8 cellular contexts compared by ENCODE assay signal in genomic region chr10:110803830-110804338, GRCh38.
DNase-seq lines count a peak whose midpoint lies in the region; ATAC-seq and TF ChIP-seq lines count a peak whose summit lies in the region.

No MANE protein-coding gene starts in this region.

- H3K27me3 Mint-ChIP-seq in WTC11 (ENCODE audit: low read depth): no peaks in the 10 kb centered on the region; the same call in 1 of the 2 replicates
- no peaks in the 10 kb centered on the region for H3K27me3 Mint-ChIP-seq in type B pancreatic cell

- peak overlapping the region; percentile 78; the same call in 1 of the 2 replicates for H3K27ac Mint-ChIP-seq in WTC11
- peak overlapping the region; percentile 74 for H3K27ac Mint-ChIP-seq in type B pancreatic cell

- TF ChIP-seq CTCF in WTC11 (IDR thresholded peaks at IDR 0.05) (no peak), epithelial cell of proximal tubule (conservative IDR thresholded peaks at IDR 0.05; ENCODE audit: low read depth, low read length) (peak; percentile 78), type B pancreatic cell (conservative IDR thresholded peaks at IDR 0.05) (peak; percentile 70)

- peak; percentile 32 for DNase-seq in DMS114 treated with DMSO at 0.1 percent for 48 hours (lab: John Stamatoyannopoulos, UW; ENCODE audit: unreplicated experiment)
- DNase-seq in HPDE6-E6E7 (ENCODE audit: extremely low spot score): peak; percentile 52
- DNase-seq in WTC11 (ENCODE audit: low spot score): peak; percentile 48
- no peak for DNase-seq in epithelial cell of proximal tubule (ENCODE audit: low read depth)
- peak; percentile 65 for DNase-seq in midbrain (lab: John Stamatoyannopoulos, UW)
- no peak for DNase-seq in type B pancreatic cell (ENCODE audit: extremely low spot score, unreplicated experiment)
- DNase-seq in NCI-H2081 treated with DMSO at 0.1 percent for 48 hours (lab: John Stamatoyannopoulos, UW): no peak

- H3K4me3 Mint-ChIP-seq in WTC11 (no peak overlapping the region), type B pancreatic cell (no peak overlapping the region)

- CTCF ChIA-PET in WTC11 (lab: Charles Lee): interaction anchor here (0.6 to 1.9 kb wide), 34 partner anchors 10 to 1544 kb away, joined by 3 to 25 read pairs (median 4); partner anchors contain the start of genes ADRA2A, BBIP1, PDCD4 and SHOC2

- no peaks in the 10 kb centered on the region for H3K9me3 Mint-ChIP-seq in WTC11
- H3K9me3 Mint-ChIP-seq in type B pancreatic cell: peaks cover 5% of the 10 kb centered on the region

- ATAC-seq in GM19452 (IDR thresholded peaks at IDR 0.05; ENCODE audit: unreplicated experiment): peak; percentile 52
- ATAC-seq in WTC11: peak; percentile 97

- no peak overlapping the region for H3K4me3 ChIP-seq in epithelial cell of proximal tubule (ENCODE audit: low read depth, low read length)

- H3K4me1 Mint-ChIP-seq in WTC11 (peaks cover 3% of the 10 kb centered on the region), type B pancreatic cell (ENCODE audit: unreplicated experiment) (peaks cover 35% of the 10 kb centered on the region)

- POLR2A ChIA-PET in WTC11 (lab: Charles Lee): interaction anchor here (1.2 to 1.7 kb wide), 2 partner anchors 68 to 115 kb away, joined by 6 to 9 read pairs; partner anchors contain the start of genes BBIP1, PDCD4 and SHOC2

- H3K36me3 Mint-ChIP-seq in WTC11 (no peaks in the 10 kb centered on the region), type B pancreatic cell (peaks cover 11% of the 10 kb centered on the region)

TF ChIP-seq in WTC11, 78 proteins besides CTCF, POLR2A, EP300 and RAD21 (continues in another document):
- TF ChIP-seq ZNF281 (CRISPR knock-in tag; IDR thresholded peaks at IDR 0.05): no peak
- TF ChIP-seq, protein P1, sequence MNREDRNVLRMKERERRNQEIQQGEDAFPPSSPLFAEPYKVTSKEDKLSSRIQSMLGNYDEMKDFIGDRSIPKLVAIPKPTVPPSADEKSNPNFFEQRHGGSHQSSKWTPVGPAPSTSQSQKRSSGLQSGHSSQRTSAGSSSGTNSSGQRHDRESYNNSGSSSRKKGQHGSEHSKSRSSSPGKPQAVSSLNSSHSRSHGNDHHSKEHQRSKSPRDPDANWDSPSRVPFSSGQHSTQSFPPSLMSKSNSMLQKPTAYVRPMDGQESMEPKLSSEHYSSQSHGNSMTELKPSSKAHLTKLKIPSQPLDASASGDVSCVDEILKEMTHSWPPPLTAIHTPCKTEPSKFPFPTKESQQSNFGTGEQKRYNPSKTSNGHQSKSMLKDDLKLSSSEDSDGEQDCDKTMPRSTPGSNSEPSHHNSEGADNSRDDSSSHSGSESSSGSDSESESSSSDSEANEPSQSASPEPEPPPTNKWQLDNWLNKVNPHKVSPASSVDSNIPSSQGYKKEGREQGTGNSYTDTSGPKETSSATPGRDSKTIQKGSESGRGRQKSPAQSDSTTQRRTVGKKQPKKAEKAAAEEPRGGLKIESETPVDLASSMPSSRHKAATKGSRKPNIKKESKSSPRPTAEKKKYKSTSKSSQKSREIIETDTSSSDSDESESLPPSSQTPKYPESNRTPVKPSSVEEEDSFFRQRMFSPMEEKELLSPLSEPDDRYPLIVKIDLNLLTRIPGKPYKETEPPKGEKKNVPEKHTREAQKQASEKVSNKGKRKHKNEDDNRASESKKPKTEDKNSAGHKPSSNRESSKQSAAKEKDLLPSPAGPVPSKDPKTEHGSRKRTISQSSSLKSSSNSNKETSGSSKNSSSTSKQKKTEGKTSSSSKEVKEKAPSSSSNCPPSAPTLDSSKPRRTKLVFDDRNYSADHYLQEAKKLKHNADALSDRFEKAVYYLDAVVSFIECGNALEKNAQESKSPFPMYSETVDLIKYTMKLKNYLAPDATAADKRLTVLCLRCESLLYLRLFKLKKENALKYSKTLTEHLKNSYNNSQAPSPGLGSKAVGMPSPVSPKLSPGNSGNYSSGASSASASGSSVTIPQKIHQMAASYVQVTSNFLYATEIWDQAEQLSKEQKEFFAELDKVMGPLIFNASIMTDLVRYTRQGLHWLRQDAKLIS (CRISPR knock-in tag; IDR thresholded peaks at IDR 0.05; ENCODE audit: borderline replicate concordance): no peak
- TF ChIP-seq, protein P2, sequence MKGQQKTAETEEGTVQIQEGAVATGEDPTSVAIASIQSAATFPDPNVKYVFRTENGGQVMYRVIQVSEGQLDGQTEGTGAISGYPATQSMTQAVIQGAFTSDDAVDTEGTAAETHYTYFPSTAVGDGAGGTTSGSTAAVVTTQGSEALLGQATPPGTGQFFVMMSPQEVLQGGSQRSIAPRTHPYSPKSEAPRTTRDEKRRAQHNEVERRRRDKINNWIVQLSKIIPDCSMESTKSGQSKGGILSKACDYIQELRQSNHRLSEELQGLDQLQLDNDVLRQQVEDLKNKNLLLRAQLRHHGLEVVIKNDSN (CRISPR knock-in tag; IDR thresholded peaks at IDR 0.05): no peak
- no peak for TF ChIP-seq ELF4 (CRISPR knock-in tag; IDR thresholded peaks at IDR 0.05; ENCODE audit: low read depth)
- no peak for TF ChIP-seq ZNF232 (CRISPR knock-in tag; IDR thresholded peaks at IDR 0.05)
- TF ChIP-seq, protein P3, sequence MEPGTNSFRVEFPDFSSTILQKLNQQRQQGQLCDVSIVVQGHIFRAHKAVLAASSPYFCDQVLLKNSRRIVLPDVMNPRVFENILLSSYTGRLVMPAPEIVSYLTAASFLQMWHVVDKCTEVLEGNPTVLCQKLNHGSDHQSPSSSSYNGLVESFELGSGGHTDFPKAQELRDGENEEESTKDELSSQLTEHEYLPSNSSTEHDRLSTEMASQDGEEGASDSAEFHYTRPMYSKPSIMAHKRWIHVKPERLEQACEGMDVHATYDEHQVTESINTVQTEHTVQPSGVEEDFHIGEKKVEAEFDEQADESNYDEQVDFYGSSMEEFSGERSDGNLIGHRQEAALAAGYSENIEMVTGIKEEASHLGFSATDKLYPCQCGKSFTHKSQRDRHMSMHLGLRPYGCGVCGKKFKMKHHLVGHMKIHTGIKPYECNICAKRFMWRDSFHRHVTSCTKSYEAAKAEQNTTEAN (CRISPR knock-in tag; IDR thresholded peaks at IDR 0.05): no peak
- TF ChIP-seq ZNF532 (CRISPR knock-in tag; IDR thresholded peaks at IDR 0.05; ENCODE audit: borderline replicate concordance): no peak

Comparison
In these comparisons a context has a peak if more than half of its experiments do, and no peak if none do; other contexts are left out.
1. DNase-seq: peak in DMS114 treated with DMSO at 0.1 percent for 48 hours (single experiment), HPDE6-E6E7 (single experiment), WTC11 (single experiment) and midbrain (single experiment); none in epithelial cell of proximal tubule (single experiment), type B pancreatic cell (single experiment) and NCI-H2081 treated with DMSO at 0.1 percent for 48 hours (single experiment).